25 cellular contexts compared by ENCODE assay signal in the genomic region with DNA sequence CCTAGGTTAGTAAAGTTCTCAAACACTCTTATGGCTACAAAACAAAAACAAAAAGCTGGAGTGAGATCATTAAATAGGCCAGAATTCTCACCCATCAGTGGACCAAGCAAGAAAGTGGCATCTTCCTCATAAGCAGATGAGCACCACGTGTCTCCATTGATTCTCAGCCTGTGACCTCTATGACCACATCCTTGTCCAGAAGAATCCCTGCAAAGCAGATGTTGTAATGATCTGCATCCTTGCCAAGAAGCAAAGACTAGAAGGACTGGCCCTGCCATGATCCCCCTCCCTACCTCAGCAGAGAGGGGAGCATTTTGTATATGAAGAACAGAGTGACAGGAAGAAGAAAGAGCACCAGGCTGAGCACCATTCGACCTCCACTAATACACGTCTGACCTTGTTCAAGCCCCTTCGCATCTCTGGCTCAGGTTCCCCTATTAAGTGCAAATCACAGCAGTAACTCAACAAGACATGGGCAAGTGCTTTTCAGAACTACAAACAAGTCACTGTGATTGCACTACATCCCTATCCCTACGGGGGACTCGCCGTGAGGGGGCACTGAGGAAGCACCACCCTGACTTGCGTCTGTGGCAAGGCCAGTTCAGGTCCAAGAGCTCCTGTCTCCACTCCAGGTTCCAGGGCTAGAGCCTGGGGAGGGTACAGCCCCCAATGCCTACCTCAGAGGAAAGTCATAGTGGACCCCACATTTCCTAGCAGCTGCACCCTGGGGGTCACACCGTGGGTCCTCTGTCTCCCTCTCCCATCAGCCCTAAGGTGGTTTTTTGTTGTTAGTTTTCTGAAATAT. TPM values are rescaled to one million over a fixed set of nuclear protein-coding genes. Genes with fewer than 3 reads are reported as not detected.
DNase-seq lines count a peak whose midpoint lies in the region; ATAC-seq and TF ChIP-seq lines count a peak whose summit lies in the region.
"Had no signal": no experiment of that assay in that cellular context is flagged by ENCODE, and none has a peak within 500 bp of the region (broad histone marks: within the 10 kb centered on the region; RNA-seq: fewer than 3 reads in every experiment).

No MANE protein-coding gene starts in this region.

- H3K36me3 ChIP-seq in lower lobe of right lung, result no peaks in the 10 kb centered on the region
- H3K36me3 ChIP-seq: suprapubic skin had no signal

- no peak overlapping the region for H3K27ac ChIP-seq in lower lobe of right lung
- H3K27ac ChIP-seq: GM23248, suprapubic skin had no signal

- no peak for ATAC-seq in lower lobe of right lung
- ATAC-seq in GM19467 (IDR thresholded peaks at IDR 0.05; ENCODE audit: unreplicated experiment), result no peak
- ATAC-seq: natural killer cell treated with Interleukin-12 subunit alpha and Interleukin-12 subunit beta and Interleukin-15 and Interleukin-18, amount 100 ng/mL, for 72 hours had no signal

- H3K4me1 ChIP-seq in lower lobe of right lung, result peaks cover 14% of the 10 kb centered on the region

- H3K4me3 ChIP-seq in epithelial cell of proximal tubule (ENCODE audit: low read depth, low read length), result no peak overlapping the region
- H3K4me3 ChIP-seq in lower lobe of right lung, result no peak overlapping the region
- H3K4me3 ChIP-seq: GM23248, smooth muscle cell, suprapubic skin had no signal

- DNase-seq in AML-193 (lab: John Stamatoyannopoulos, UW) (peak; percentile 56 to 62), HCEC 1CT (peak; percentile 10), epithelial cell of proximal tubule (ENCODE audit: low read depth) (peak; percentile 58), myocyte (ENCODE audit: low read depth) (peak; percentile 65), lower lobe of right lung (no peak), DMS 273 treated with DMSO at 0.1 percent for 48 hours (lab: John Stamatoyannopoulos, UW) (no peak)
- DNase-seq in stimulated activated naive CD4-positive, alpha-beta T cell treated with Interleukin-2 at 50 U/mL for 16 hours (lab: John Stamatoyannopoulos, UW), result no peak
- DNase-seq: activated naive CD4-positive, alpha-beta T cell treated with anti-CD3 and anti-CD28 coated beads for 36 hours; activated T-cell treated with anti-CD3 and anti-CD28 coated beads, Interleukin-2, amount 50 U/mL, for 1 hour; CD8-positive, alpha-beta memory T cell; cerebellar nuclear complex; DMS79; effector memory CD4-positive, alpha-beta T cell; GM23248; KG1; NCI-H1105 treated with DMSO at 0.1 percent for 48 hours; NCI-H524; SHP77; stimulated activated CD4-positive, alpha-beta T cell treated with anti-CD3 and anti-CD28 coated beads, Interleukin-4, amount 100 ng/mL, for 24 hours had no signal

- intact Hi-C loops in lower lobe of right lung (cut with DNase I), result no loop called here

- H3K27me3 ChIP-seq in lower lobe of right lung (ENCODE audit: low read depth), result no peaks in the 10 kb centered on the region
- H3K27me3 ChIP-seq: suprapubic skin had no signal

- H3K9me3 ChIP-seq in lower lobe of right lung, result no peaks in the 10 kb centered on the region

- TF ChIP-seq CTCF in epithelial cell of proximal tubule (conservative IDR thresholded peaks at IDR 0.05; ENCODE audit: low read depth, low read length) (no peak), lower lobe of right lung (IDR thresholded peaks at IDR 0.05) (no peak)

RNA-seq across cellular contexts. Expression of a gene that starts 22.2 kb away (rescaled TPM):
- total RNA-seq in epithelial cell of proximal tubule, result 14.5 and 23.1 TPM in 2 replicates
- total RNA-seq in myocyte, result 608 and 1,159 TPM in 2 replicates
- polyA plus RNA-seq in myocyte (2012), result 413 TPM
- 49.0 TPM for total RNA-seq in lower lobe of right lung

RNA-seq across cellular contexts. Expression of a gene that starts 26.3 kb away (rescaled TPM):
- not detected in 2 replicates for total RNA-seq in epithelial cell of proximal tubule
- total RNA-seq in myocyte, result 0.96 and 1.6 TPM in 2 replicates
- polyA plus RNA-seq in myocyte (2012), result 2.0 TPM
- total RNA-seq in lower lobe of right lung, result not detected
- total RNA-seq: activated naive CD4-positive, alpha-beta T cell treated with anti-CD3 and anti-CD28 coated beads for 36 hours; aorta; CD8-positive, alpha-beta memory T cell; GM23248; natural killer cell treated with Interleukin-12 subunit alpha and Interleukin-12 subunit beta and Interleukin-15 and Interleukin-18, amount 100 ng/mL, for 72 hours; smooth muscle cell; suprapubic skin; T-helper 1 cell treated with Interleukin-12 subunit alpha and Interleukin-12 subunit beta and Interleukin-4 antibody, amounts not matched to agents 30 ng/mL and 1 ng/mL, for 36 hours had no signal
- polyA plus RNA-seq: aorta; CD8-positive, alpha-beta memory T cell; GM23248; smooth muscle cell had no signal

RNA-seq across cellular contexts. Expression of a gene that starts 41.2 kb away (rescaled TPM):
- total RNA-seq in epithelial cell of proximal tubule (7.4 and 20.1 TPM in 2 replicates), myocyte (37.4 and 55.5 TPM in 2 replicates), lower lobe of right lung (108 TPM)
- 39.3 TPM for polyA plus RNA-seq in myocyte (2012)
- polyA plus RNA-seq: CD8-positive, alpha-beta memory T cell had no signal

Comparison
In these comparisons a context has a peak if more than half of its experiments do, and no peak if none do; other contexts are left out.
1. DNase-seq: peak in AML-193 (2 of 2), HCEC 1CT (single experiment), epithelial cell of proximal tubule (single experiment) and myocyte (single experiment); none in lower lobe of right lung (single experiment), DMS 273 treated with DMSO at 0.1 percent for 48 hours (single experiment) and stimulated activated naive CD4-positive, alpha-beta T cell treated with Interleukin-2 at 50 U/mL for 16 hours (single experiment).
2. RNA of a gene that starts 22.2 kb away (total RNA-seq): 608 to 1,159 TPM in myocyte; 49.0 TPM in lower lobe of right lung (single experiment) and 14.5 to 23.1 TPM in epithelial cell of proximal tubule; every median in the first group is over 10 times any median in the second.